In the genomic region with DNA sequence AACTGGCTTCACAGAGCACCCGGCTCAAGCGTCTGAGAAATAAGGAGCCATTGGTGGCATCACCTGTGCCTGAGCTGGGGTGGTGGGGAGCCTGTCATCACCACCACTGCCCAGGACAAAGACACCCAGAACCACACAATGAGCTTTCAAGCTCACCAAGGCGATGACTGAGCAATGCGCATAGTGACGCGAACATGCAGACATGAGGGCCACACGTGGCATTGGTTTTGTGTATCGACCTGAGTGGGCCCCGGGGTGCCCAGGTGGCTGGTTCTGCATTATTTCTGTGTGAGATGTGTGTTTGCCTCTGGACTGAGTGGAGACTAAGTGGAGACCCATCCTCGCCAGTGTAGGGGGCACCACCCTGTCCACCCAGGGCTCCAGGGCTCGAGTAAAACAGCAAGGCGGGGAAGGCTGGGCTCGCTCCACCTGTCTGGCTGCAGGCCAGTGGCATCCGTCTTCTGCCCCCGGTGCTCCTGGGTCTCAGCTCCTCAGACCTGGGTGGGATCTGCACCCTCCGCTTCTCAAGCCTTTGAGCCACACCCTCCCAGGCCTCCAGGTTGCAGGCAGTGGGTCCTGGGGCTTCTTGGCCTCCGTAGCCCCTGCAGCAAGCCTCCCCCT, we compare ENCODE assay signal across 26 cellular contexts.
"Had no signal": no experiment of that assay in that cellular context is flagged by ENCODE, and none has a peak within 500 bp of the region (broad histone marks: within the 10 kb centered on the region; RNA-seq: fewer than 3 reads in every experiment).

No MANE protein-coding gene starts in this region.

- H3K4me3 ChIP-seq: ascending aorta, gastroesophageal sphincter, hepatocyte, left ventricle myocardium inferior, lung, mucosa of descending colon, pancreas, right atrium auricular region, stomach, suprapubic skin, transverse colon, uterus had no signal

- H2AFZ ChIP-seq: hepatocyte had no signal

- ATAC-seq: gastroesophageal sphincter, mucosa of descending colon, pancreas had no signal

- H3K36me3 Mint-ChIP-seq: activated naive CD4-positive, alpha-beta T cell treated with anti-CD3 and anti-CD28 coated beads, Interleukin-2, amount 10 ng/mL, durations not matched to agents 7 days and 5 days; activated naive CD8-positive, alpha-beta T cell treated with anti-CD3 and anti-CD28 coated beads, Interleukin-2, amount 10 ng/mL, durations not matched to agents 7 days and 5 days had no signal

- H3K27me3 ChIP-seq: ascending aorta, brain microvascular endothelial cell, gastroesophageal sphincter, hepatocyte, pancreas, right atrium auricular region, stomach, suprapubic skin, transverse colon, uterus had no signal

- H3K36me3 ChIP-seq: ascending aorta, brain microvascular endothelial cell, left ventricle myocardium inferior, pancreas, right atrium auricular region, stomach, suprapubic skin, transverse colon, uterus had no signal

- H3K9me3 ChIP-seq: ascending aorta, gastroesophageal sphincter, left ventricle myocardium inferior, mucosa of descending colon, pancreas, right atrium auricular region, stomach, suprapubic skin, transverse colon, uterus had no signal

- H3K27me3 Mint-ChIP-seq: activated naive CD8-positive, alpha-beta T cell treated with anti-CD3 and anti-CD28 coated beads, Interleukin-2, amount 10 ng/mL, durations not matched to agents 7 days and 5 days had no signal

- H3K4me1 Mint-ChIP-seq: activated naive CD4-positive, alpha-beta T cell treated with anti-CD3 and anti-CD28 coated beads, Interleukin-2, amount 10 ng/mL, durations not matched to agents 7 days and 5 days; activated naive CD8-positive, alpha-beta T cell treated with anti-CD3 and anti-CD28 coated beads, Interleukin-2, amount 10 ng/mL, durations not matched to agents 7 days and 5 days had no signal

- H3K27ac Mint-ChIP-seq: activated naive CD4-positive, alpha-beta T cell treated with anti-CD3 and anti-CD28 coated beads, Interleukin-2, amount 10 ng/mL, durations not matched to agents 7 days and 5 days; activated naive CD8-positive, alpha-beta T cell treated with anti-CD3 and anti-CD28 coated beads, Interleukin-2, amount 10 ng/mL, durations not matched to agents 7 days and 5 days; activated T-helper 1 cell treated with anti-CD3 and anti-CD28 coated beads, Interleukin-12 subunit alpha, Interleukin-12 subunit beta, Interleukin-2, Interleukin-4 antibody, amounts not matched to agents 30 ng/mL and 10 ng/mL and 1 ng/mL, durations not matched to agents 14 hours and 24 hours and 36 hours; nephron had no signal

- H3K4me3 Mint-ChIP-seq: activated naive CD4-positive, alpha-beta T cell treated with anti-CD3 and anti-CD28 coated beads, Interleukin-2, amount 10 ng/mL, durations not matched to agents 7 days and 5 days; activated naive CD8-positive, alpha-beta T cell treated with anti-CD3 and anti-CD28 coated beads, Interleukin-2, amount 10 ng/mL, durations not matched to agents 7 days and 5 days; activated T-helper 1 cell treated with anti-CD3 and anti-CD28 coated beads, Interleukin-12 subunit alpha, Interleukin-12 subunit beta, Interleukin-2, Interleukin-4 antibody, amounts not matched to agents 30 ng/mL and 10 ng/mL and 1 ng/mL, durations not matched to agents 14 hours and 24 hours and 36 hours; nephron had no signal

- H3K4me2 ChIP-seq: hepatocyte had no signal

- H3K27ac ChIP-seq: hepatocyte, left ventricle myocardium inferior, pancreas, right atrium auricular region, stomach, suprapubic skin, uterus had no signal

- DNase-seq: activated CD4-positive, alpha-beta T cell treated with anti-CD3 and anti-CD28 coated beads for 48 hours; activated CD4-positive, alpha-beta T cell treated with anti-CD3 and anti-CD28 coated beads, Interleukin-2, amount 50 U/mL, for 48 hours; activated CD4-positive, CD25-positive, alpha-beta regulatory T cell; activated CD8-positive, alpha-beta memory T cell treated with anti-CD3 and anti-CD28 coated beads, Interleukin-2, amount 50 U/mL, for 4 hours; activated effector memory CD4-positive, alpha-beta T cell treated with anti-CD3 and anti-CD28 coated beads, Interleukin-2, amount 50 U/mL, for 16 hours; activated naive CD4-positive, alpha-beta T cell treated with anti-CD3 and anti-CD28 coated beads, Interleukin-2, amount 10 ng/mL, durations not matched to agents 7 days and 5 days; activated naive CD8-positive, alpha-beta T cell treated with anti-CD3 and anti-CD28 coated beads, Interleukin-2, amount 10 ng/mL, durations not matched to agents 7 days and 5 days; activated T-cell treated with anti-CD3 and anti-CD28 coated beads, Interleukin-2, amount 50 U/mL, for 1 hour; brain microvascular endothelial cell; caudate nucleus; islet precursor cell; left ventricle myocardium inferior; mucosa of descending colon; stimulated activated CD4-positive, alpha-beta T cell treated with anti-CD3 and anti-CD28 coated beads, Interleukin-2, amount 100 ng/mL, for 48 hours; stomach; transverse colon; uterus had no signal

- H3K9me3 Mint-ChIP-seq: activated naive CD4-positive, alpha-beta T cell treated with anti-CD3 and anti-CD28 coated beads, Interleukin-2, amount 10 ng/mL, durations not matched to agents 7 days and 5 days; activated naive CD8-positive, alpha-beta T cell treated with anti-CD3 and anti-CD28 coated beads, Interleukin-2, amount 10 ng/mL, durations not matched to agents 7 days and 5 days; activated T-helper 1 cell treated with anti-CD3 and anti-CD28 coated beads, Interleukin-12 subunit alpha, Interleukin-12 subunit beta, Interleukin-2, Interleukin-4 antibody, amounts not matched to agents 30 ng/mL and 10 ng/mL and 1 ng/mL, durations not matched to agents 14 hours and 24 hours and 36 hours; nephron had no signal
